Comparison of ENCODE assay signal across 23 cellular contexts in the genomic region with DNA sequence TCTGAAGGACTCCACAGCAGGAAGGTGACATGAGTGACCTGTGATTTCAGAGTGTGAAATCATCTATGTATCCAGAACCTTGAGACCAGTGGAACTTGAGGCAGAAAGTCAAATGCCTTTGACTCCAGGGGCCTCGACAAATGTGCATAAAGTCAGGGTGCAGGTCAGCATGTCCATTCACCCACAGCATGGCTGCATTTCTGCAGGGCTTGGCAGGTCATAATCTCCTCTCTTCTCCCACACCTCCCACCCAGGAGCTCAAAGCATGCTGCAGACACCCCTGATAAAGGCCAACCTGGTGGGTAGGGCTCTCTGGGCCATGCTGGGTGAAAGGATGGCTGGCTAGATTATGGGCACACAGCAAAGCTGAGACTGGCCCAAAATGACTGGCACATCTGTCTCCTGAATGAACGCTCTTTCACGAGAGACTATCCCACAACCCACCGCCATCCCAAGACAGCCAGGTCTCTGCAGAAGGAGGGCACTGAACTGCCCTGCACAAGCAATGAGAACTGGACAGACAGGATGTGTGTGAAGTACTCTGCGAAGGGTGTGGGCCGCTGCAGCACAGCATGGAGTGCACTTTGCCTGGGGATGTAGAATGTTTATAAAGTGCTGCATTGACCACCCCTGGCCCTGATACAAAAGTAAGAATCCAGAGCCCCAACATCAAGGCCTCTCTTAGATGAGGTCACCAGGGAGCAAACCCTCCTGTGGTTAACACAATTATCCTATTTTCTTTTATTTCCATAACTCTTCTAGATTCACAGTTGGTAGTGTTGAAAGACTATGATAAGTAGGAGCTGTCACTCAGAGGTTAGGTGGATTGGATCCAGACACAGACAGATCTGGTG.
"Had no signal": no experiment of that assay in that cellular context is flagged by ENCODE, and none has a peak within 500 bp of the region (broad histone marks: within the 10 kb centered on the region; RNA-seq: fewer than 3 reads in every experiment).

No MANE protein-coding gene starts in this region.

- H3K4me3 Mint-ChIP-seq: endodermal cell; naive B cell; nephron; stimulated activated memory B cell treated with anti-CD40 and anti-IgM and Interleukin-4, amounts not matched to agents 10 μg/mL and 1 μg/mL and 100 μg/mL, for 72 hours; stimulated activated naive CD8-positive, alpha-beta T cell treated with anti-CD3 and anti-CD28 coated beads, Interleukin-15, Interleukin-2, amounts not matched to agents 100 ng/mL and 50 ng/mL, for 24 hours had no signal

- H3K27ac ChIP-seq: gastrocnemius medialis, heart right ventricle, left ventricle myocardium inferior, psoas muscle, right lobe of liver, tibial artery, upper lobe of left lung had no signal

- H3K9me3 ChIP-seq: gastrocnemius medialis, psoas muscle, right lobe of liver, tibial artery had no signal

- H3K27me3 ChIP-seq: gastrocnemius medialis, heart right ventricle, right lobe of liver, tibial artery, upper lobe of left lung had no signal

- H3K27me3 Mint-ChIP-seq: stimulated activated memory B cell treated with anti-CD40 and anti-IgM and Interleukin-4, amounts not matched to agents 10 μg/mL and 1 μg/mL and 100 μg/mL, for 72 hours had no signal

- FAIRE-seq: colon, islet of Langerhans had no signal

- H3K4me1 ChIP-seq: psoas muscle, right lobe of liver had no signal

- H3K36me3 ChIP-seq: gastrocnemius medialis, heart right ventricle, left ventricle myocardium inferior, right lobe of liver, tibial artery, upper lobe of left lung had no signal

- H3K27ac Mint-ChIP-seq: endodermal cell; naive B cell; nephron; stimulated activated memory B cell treated with anti-CD40 and anti-IgM and Interleukin-4, amounts not matched to agents 10 μg/mL and 1 μg/mL and 100 μg/mL, for 72 hours; stimulated activated naive CD8-positive, alpha-beta T cell treated with anti-CD3 and anti-CD28 coated beads, Interleukin-15, Interleukin-2, amounts not matched to agents 100 ng/mL and 50 ng/mL, for 24 hours had no signal

- H3K36me3 Mint-ChIP-seq: stimulated activated memory B cell treated with anti-CD40 and anti-IgM and Interleukin-4, amounts not matched to agents 10 μg/mL and 1 μg/mL and 100 μg/mL, for 72 hours had no signal

- H3K4me1 Mint-ChIP-seq: naive B cell; nephron; stimulated activated memory B cell treated with anti-CD40 and anti-IgM and Interleukin-4, amounts not matched to agents 10 μg/mL and 1 μg/mL and 100 μg/mL, for 72 hours had no signal

- DNase-seq: cerebellar nuclear complex; dermis blood vessel endothelial cell; endodermal cell; gastrocnemius medialis; heart right ventricle; hypothalamus; left ventricle myocardium inferior; mesendoderm; naive B cell; psoas muscle; retina; right lobe of liver; stimulated activated CD4-positive, alpha-beta T cell treated with anti-CD3 and anti-CD28 coated beads, Interleukin-15, amount 100 ng/mL, for 24 hours; stimulated activated CD4-positive, alpha-beta T cell treated with anti-CD3 and anti-CD28 coated beads, Interleukin-1b, Interleukin-23, amount 100 ng/mL, for 48 hours; stimulated activated CD4-positive, alpha-beta T cell treated with anti-CD3 and anti-CD28 coated beads, Interleukin-4, amount 100 ng/mL, for 24 hours; upper lobe of left lung had no signal

- H3K4me3 ChIP-seq: gastrocnemius medialis, heart right ventricle, left ventricle myocardium inferior, lung, psoas muscle, right lobe of liver, tibial artery, upper lobe of left lung had no signal

- ATAC-seq: gastrocnemius medialis; heart right ventricle; psoas muscle; right lobe of liver; stimulated activated memory B cell treated with anti-CD40 and anti-IgM and Interleukin-4, amounts not matched to agents 10 μg/mL and 1 μg/mL and 100 μg/mL, for 72 hours had no signal
